ENCODE assay signal across 1 cellular context in the genomic region with DNA sequence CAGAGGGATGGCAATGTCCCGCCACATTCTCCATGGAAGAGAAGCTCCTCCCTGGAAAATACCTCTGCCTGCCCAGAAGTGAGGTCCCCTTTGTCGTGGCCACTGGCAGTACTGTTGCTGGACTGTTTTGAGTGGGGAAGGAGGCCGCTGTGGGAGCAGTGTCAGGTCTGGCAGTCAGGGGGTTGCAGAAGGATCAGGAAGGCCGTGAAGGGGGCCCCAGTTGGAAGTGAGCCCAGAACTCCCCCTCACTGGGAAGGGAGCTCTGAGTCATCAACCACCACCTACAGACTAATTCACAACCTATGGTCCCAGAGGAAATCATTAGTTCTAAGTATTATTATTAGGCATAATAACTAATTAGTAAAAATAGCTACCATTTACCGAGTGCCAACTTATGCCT.
TF ChIP-seq lines count a peak whose summit lies in the region.

No MANE protein-coding gene starts in this region.

TF ChIP-seq in SK-N-SH treated with all-trans-retinoic acid at 6 μM for 48 hours, 23 proteins besides CTCF, POLR2A, EP300 and RAD21 (continued from another document):
- TF ChIP-seq, protein P1, sequence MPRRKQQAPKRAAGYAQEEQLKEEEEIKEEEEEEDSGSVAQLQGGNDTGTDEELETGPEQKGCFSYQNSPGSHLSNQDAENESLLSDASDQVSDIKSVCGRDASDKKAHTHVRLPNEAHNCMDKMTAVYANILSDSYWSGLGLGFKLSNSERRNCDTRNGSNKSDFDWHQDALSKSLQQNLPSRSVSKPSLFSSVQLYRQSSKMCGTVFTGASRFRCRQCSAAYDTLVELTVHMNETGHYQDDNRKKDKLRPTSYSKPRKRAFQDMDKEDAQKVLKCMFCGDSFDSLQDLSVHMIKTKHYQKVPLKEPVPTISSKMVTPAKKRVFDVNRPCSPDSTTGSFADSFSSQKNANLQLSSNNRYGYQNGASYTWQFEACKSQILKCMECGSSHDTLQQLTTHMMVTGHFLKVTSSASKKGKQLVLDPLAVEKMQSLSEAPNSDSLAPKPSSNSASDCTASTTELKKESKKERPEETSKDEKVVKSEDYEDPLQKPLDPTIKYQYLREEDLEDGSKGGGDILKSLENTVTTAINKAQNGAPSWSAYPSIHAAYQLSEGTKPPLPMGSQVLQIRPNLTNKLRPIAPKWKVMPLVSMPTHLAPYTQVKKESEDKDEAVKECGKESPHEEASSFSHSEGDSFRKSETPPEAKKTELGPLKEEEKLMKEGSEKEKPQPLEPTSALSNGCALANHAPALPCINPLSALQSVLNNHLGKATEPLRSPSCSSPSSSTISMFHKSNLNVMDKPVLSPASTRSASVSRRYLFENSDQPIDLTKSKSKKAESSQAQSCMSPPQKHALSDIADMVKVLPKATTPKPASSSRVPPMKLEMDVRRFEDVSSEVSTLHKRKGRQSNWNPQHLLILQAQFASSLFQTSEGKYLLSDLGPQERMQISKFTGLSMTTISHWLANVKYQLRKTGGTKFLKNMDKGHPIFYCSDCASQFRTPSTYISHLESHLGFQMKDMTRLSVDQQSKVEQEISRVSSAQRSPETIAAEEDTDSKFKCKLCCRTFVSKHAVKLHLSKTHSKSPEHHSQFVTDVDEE (CRISPR knock-in tag; IDR thresholded peaks at IDR 0.05) = no peak
- no peak for TF ChIP-seq ZNF565 (CRISPR knock-in tag; conservative IDR thresholded peaks at IDR 0.05; ENCODE audit: low read depth)
- TF ChIP-seq PPARA (CRISPR knock-in tag; IDR thresholded peaks at IDR 0.05; ENCODE audit: borderline replicate concordance) = no peak
- TF ChIP-seq, protein P2, sequence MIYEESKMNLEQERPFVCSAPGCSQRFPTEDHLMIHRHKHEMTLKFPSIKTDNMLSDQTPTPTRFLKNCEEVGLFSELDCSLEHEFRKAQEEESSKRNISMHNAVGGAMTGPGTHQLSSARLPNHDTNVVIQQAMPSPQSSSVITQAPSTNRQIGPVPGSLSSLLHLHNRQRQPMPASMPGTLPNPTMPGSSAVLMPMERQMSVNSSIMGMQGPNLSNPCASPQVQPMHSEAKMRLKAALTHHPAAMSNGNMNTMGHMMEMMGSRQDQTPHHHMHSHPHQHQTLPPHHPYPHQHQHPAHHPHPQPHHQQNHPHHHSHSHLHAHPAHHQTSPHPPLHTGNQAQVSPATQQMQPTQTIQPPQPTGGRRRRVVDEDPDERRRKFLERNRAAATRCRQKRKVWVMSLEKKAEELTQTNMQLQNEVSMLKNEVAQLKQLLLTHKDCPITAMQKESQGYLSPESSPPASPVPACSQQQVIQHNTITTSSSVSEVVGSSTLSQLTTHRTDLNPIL (CRISPR knock-in tag; IDR thresholded peaks at IDR 0.05; ENCODE audit: low read depth) = no peak
- TF ChIP-seq, protein P3, sequence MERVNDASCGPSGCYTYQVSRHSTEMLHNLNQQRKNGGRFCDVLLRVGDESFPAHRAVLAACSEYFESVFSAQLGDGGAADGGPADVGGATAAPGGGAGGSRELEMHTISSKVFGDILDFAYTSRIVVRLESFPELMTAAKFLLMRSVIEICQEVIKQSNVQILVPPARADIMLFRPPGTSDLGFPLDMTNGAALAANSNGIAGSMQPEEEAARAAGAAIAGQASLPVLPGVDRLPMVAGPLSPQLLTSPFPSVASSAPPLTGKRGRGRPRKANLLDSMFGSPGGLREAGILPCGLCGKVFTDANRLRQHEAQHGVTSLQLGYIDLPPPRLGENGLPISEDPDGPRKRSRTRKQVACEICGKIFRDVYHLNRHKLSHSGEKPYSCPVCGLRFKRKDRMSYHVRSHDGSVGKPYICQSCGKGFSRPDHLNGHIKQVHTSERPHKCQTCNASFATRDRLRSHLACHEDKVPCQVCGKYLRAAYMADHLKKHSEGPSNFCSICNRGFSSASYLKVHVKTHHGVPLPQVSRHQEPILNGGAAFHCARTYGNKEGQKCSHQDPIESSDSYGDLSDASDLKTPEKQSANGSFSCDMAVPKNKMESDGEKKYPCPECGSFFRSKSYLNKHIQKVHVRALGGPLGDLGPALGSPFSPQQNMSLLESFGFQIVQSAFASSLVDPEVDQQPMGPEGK (CRISPR knock-in tag; IDR thresholded peaks at IDR 0.05; ENCODE audit: borderline replicate concordance) = no peak
